31 cellular contexts compared by ENCODE assay signal in the genomic region with DNA sequence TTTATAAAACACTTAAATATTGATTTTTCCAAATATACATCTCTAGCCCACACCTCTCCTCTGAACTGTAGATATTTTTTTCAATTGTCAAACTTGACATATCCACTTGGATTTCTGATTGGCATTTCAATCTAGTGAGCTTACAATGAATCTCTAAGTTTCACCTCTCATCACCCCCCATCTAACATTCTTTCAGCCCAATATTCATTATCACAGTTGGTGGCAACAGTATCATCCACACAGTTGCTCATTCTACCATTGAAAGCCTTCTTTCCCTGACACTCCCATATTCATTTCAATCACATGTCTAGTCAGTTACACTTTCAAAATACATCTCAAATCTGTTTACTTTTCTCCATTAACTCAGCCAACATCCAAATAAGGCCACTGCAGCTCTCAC.
"Had no signal": no experiment of that assay in that cellular context is flagged by ENCODE, and none has a peak within 500 bp of the region (broad histone marks: within the 10 kb centered on the region; RNA-seq: fewer than 3 reads in every experiment).

No MANE protein-coding gene starts in this region.

- H3K4me2 ChIP-seq: KMS-11 had no signal

- DNase-seq: activated CD4-positive, alpha-beta memory T cell treated with anti-CD3 and anti-CD28 coated beads for 36 hours; activated CD4-positive, alpha-beta T cell treated with anti-CD3 and anti-CD28 coated beads for 36 hours; activated CD4-positive, alpha-beta T cell treated with anti-CD3 and anti-CD28 coated beads, Interleukin-2, amount 50 U/mL, for 1 hour; activated CD8-positive, alpha-beta memory T cell treated with anti-CD3 and anti-CD28 coated beads, Interleukin-2, amount 50 U/mL, for 4 hours; activated gamma-delta T cell treated with Interleukin-2 at 50 U/mL for 16 hours; activated naive CD4-positive, alpha-beta T cell treated with anti-CD3 and anti-CD28 coated beads for 36 hours; activated T-cell treated with anti-CD3 and anti-CD28 coated beads for 4 hours; activated T-cell treated with anti-CD3 and anti-CD28 coated beads, Interleukin-2, amount 50 U/mL, for 4 hours; adrenal gland; body of pancreas; MM.1S; MV-4-11; NCI-H1092 treated with DMSO at 0.1 percent for 48 hours; NCI-H146; NCI-H187; NCI-H2029 treated with DMSO at 0.1 percent for 48 hours; NCI-H2107; NCI-H226; NCI-H510A; NCI-H526; SHP77; SJCRH30; T1000 had no signal

- H3K27ac Mint-ChIP-seq: activated CD4-positive, alpha-beta memory T cell treated with anti-CD3 and anti-CD28 coated beads for 36 hours; activated CD4-positive, alpha-beta T cell treated with anti-CD3 and anti-CD28 coated beads for 36 hours; activated naive CD4-positive, alpha-beta T cell treated with anti-CD3 and anti-CD28 coated beads for 36 hours; activated naive CD4-positive, alpha-beta T cell treated with anti-CD3 and anti-CD28 coated beads, Interleukin-2, amount 50 U/mL, for 72 hours; activated T-helper 1 cell treated with anti-CD3 and anti-CD28 coated beads, Interleukin-12 subunit alpha, Interleukin-12 subunit beta, Interleukin-2, Interleukin-4 antibody, amounts not matched to agents 30 ng/mL and 10 ng/mL and 1 ng/mL, durations not matched to agents 14 hours and 24 hours and 36 hours; WTC11 had no signal

- H3K36me3 ChIP-seq: adrenal gland, breast epithelium, SJCRH30 had no signal

- H3K27ac ChIP-seq: adrenal gland, body of pancreas, breast epithelium, KMS-11, SJCRH30, SK-N-MC had no signal

- H3K9me3 ChIP-seq: body of pancreas, breast epithelium, SJCRH30 had no signal

- H3K4me1 Mint-ChIP-seq: activated CD4-positive, alpha-beta T cell treated with anti-CD3 and anti-CD28 coated beads for 36 hours had no signal

- H3K9me3 Mint-ChIP-seq: activated CD4-positive, alpha-beta memory T cell treated with anti-CD3 and anti-CD28 coated beads for 36 hours; WTC11 had no signal

- H3K4me3 ChIP-seq: adrenal gland, body of pancreas, breast epithelium, SJCRH30, SK-N-MC had no signal

- H3K36me3 Mint-ChIP-seq: activated CD4-positive, alpha-beta memory T cell treated with anti-CD3 and anti-CD28 coated beads for 36 hours; WTC11 had no signal

- H3K9ac ChIP-seq: KMS-11 had no signal

- H3K27me3 ChIP-seq: adrenal gland, body of pancreas, breast epithelium, SJCRH30 had no signal

- H3K27me3 Mint-ChIP-seq: activated CD4-positive, alpha-beta memory T cell treated with anti-CD3 and anti-CD28 coated beads for 36 hours; activated CD4-positive, alpha-beta T cell treated with anti-CD3 and anti-CD28 coated beads for 36 hours had no signal

- H3K4me1 ChIP-seq: adrenal gland, body of pancreas, breast epithelium, SJCRH30 had no signal

- H3K4me3 Mint-ChIP-seq: activated CD4-positive, alpha-beta memory T cell treated with anti-CD3 and anti-CD28 coated beads for 36 hours; activated CD4-positive, alpha-beta T cell treated with anti-CD3 and anti-CD28 coated beads for 36 hours; activated naive CD4-positive, alpha-beta T cell treated with anti-CD3 and anti-CD28 coated beads for 36 hours; activated T-cell treated with anti-CD3 and anti-CD28 coated beads, Interleukin-2, amount 50 U/mL, for 4 hours; activated T-helper 1 cell treated with anti-CD3 and anti-CD28 coated beads, Interleukin-12 subunit alpha, Interleukin-12 subunit beta, Interleukin-2, Interleukin-4 antibody, amounts not matched to agents 30 ng/mL and 10 ng/mL and 1 ng/mL, durations not matched to agents 14 hours and 24 hours and 36 hours; WTC11 had no signal

- ATAC-seq: activated CD4-positive, alpha-beta T cell treated with anti-CD3 and anti-CD28 coated beads for 36 hours; activated CD4-positive, CD25-positive, alpha-beta regulatory T cell treated with anti-CD3 and anti-CD28 coated beads, Interleukin-2, amount 50 U/mL, for 24 hours; activated naive CD4-positive, alpha-beta T cell treated with anti-CD3 and anti-CD28 coated beads, Interleukin-2, amount 50 U/mL, for 72 hours; activated T-cell treated with anti-CD3 and anti-CD28 coated beads, Interleukin-2, amount 50 U/mL, for 4 hours; body of pancreas; Panc1; WTC11 had no signal
